ENCODE assay signal across 11 cellular contexts in the genomic region with DNA sequence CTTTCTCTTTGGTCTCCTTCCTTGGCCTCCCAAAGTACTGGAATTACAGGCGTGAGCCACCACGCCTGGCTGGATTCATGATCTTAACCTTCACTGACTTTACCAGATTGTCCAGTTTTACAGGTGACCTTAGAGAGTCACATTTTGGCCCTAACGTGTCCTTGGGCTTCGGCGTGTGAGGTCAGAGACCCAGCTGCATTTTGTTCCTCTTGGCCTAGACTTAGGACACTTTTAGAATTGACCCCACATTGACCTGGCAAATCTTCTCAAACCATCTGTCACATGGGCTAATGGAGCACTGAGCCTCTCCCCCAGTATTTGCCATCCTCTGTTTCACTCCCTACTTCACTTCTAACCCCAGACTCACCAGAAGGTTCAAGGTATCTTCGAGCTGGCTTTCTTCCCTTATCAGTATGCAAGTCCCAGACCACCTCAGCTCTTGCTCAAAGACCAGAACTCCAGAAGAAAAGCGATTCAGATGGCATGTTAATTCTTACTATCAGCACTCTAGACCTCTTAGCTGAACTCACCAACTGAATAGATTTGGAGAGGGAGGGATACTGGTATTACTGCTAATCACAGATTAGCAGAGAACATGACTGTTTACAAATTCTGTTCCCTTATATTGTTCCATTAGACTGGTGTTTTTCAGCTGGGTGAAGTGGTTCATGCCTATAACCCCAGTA. TPM values are rescaled to one million over a fixed set of nuclear protein-coding genes. Genes with fewer than 3 reads are reported as not detected.
DNase-seq lines count a peak whose midpoint lies in the region; ATAC-seq and TF ChIP-seq lines count a peak whose summit lies in the region.
"Had no signal": no experiment of that assay in that cellular context is flagged by ENCODE, and none has a peak within 500 bp of the region (broad histone marks: within the 10 kb centered on the region; RNA-seq: fewer than 3 reads in every experiment).

No MANE protein-coding gene starts in this region.

- peak overlapping the region; percentile 97 for H3K27ac ChIP-seq in left ventricle myocardium inferior (replicated peaks)

- intact Hi-C loops in left ventricle myocardium inferior (cut with micrococcal nuclease), result no loop called here
- intact Hi-C loops in cardiac septum (cut with DNase I), result loop anchor here (5.0 kb wide), 1 partner anchor 47 kb away; no protein-coding TSS in a partner anchor

- H3K4me3 Mint-ChIP-seq in activated T-helper 17 cell treated with anti-CD3 and anti-CD28 coated beads, Interleukin-2, amount 50 U/mL, for 72 hours, result peak overlapping the region; percentile 79
- H3K4me3 Mint-ChIP-seq in mesothelial cell of epicardium, result peak overlapping the region; percentile 77

- ATAC-seq in activated T-helper 17 cell treated with anti-CD3 and anti-CD28 coated beads, Interleukin-2, amount 50 U/mL, for 72 hours (replicated peaks), result no peak
- ATAC-seq: esophagus mucosa, left lobe of liver had no signal

- H3K27me3 ChIP-seq in left ventricle myocardium inferior (ENCODE audit: low read depth), result no peaks in the 10 kb centered on the region

- no peak for DNase-seq in left ventricle myocardium inferior
- DNase-seq in cardiac septum (ENCODE audit: low spot score), result no peak
- no peak for DNase-seq in mesothelial cell of epicardium (ENCODE audit: low spot score in 2 of 2, unreplicated experiment in 2 of 2)
- DNase-seq in retina, result no peak
- DNase-seq in iPS-NIHi7 (ENCODE audit: extremely low spot score), result no peak
- DNase-seq in DMS153 (lab: John Stamatoyannopoulos, UW), result no peak
- DNase-seq in D341Med (ENCODE audit: low spot score), result no peak
- DNase-seq: activated naive CD4-positive, alpha-beta T cell had no signal

- H3K36me3 Mint-ChIP-seq in activated T-helper 17 cell treated with anti-CD3 and anti-CD28 coated beads, Interleukin-2, amount 50 U/mL, for 72 hours (ENCODE audit: low read depth), result peaks cover 40% of the 10 kb centered on the region
- peaks cover 8% of the 10 kb centered on the region for H3K36me3 Mint-ChIP-seq in mesothelial cell of epicardium

- H3K9me3 Mint-ChIP-seq in activated T-helper 17 cell treated with anti-CD3 and anti-CD28 coated beads, Interleukin-2, amount 50 U/mL, for 72 hours, result no peaks in the 10 kb centered on the region
- no peaks in the 10 kb centered on the region for H3K9me3 Mint-ChIP-seq in mesothelial cell of epicardium

- H3K27me3 Mint-ChIP-seq in activated T-helper 17 cell treated with anti-CD3 and anti-CD28 coated beads, Interleukin-2, amount 50 U/mL, for 72 hours, result no peaks in the 10 kb centered on the region
- H3K27me3 Mint-ChIP-seq in mesothelial cell of epicardium (ENCODE audit: low read depth), result no peaks in the 10 kb centered on the region

- H3K9me3 ChIP-seq in left ventricle myocardium inferior (replicated peaks), result no peaks in the 10 kb centered on the region

- peaks cover 48% of the 10 kb centered on the region for H3K4me1 ChIP-seq in left ventricle myocardium inferior

- TF ChIP-seq CTCF in left ventricle myocardium inferior (IDR thresholded peaks at IDR 0.05; ENCODE audit: borderline replicate concordance) (no peak), mesothelial cell of epicardium (IDR thresholded peaks at IDR 0.05; ENCODE audit: unreplicated experiment) (no peak)

- H3K27ac Mint-ChIP-seq in activated T-helper 17 cell treated with anti-CD3 and anti-CD28 coated beads, Interleukin-2, amount 50 U/mL, for 72 hours, result peak overlapping the region; percentile 82
- H3K27ac Mint-ChIP-seq in mesothelial cell of epicardium, result peak overlapping the region; percentile 98

- no peak overlapping the region for H3K4me3 ChIP-seq in left ventricle myocardium inferior

- H3K36me3 ChIP-seq in left ventricle myocardium inferior, result no peaks in the 10 kb centered on the region

- peaks cover 27% of the 10 kb centered on the region for H3K4me1 Mint-ChIP-seq in activated T-helper 17 cell treated with anti-CD3 and anti-CD28 coated beads, Interleukin-2, amount 50 U/mL, for 72 hours
- H3K4me1 Mint-ChIP-seq in mesothelial cell of epicardium, result peaks cover 24% of the 10 kb centered on the region

RNA-seq across cellular contexts. Expression of a gene that starts 1.8 kb away (rescaled TPM):
- total RNA-seq in left ventricle myocardium inferior (28.9 TPM), cardiac septum (29.4 TPM), mesothelial cell of epicardium (40.3 to 44.3 TPM (median 42.8 TPM) in 3 replicates)
- total RNA-seq in activated T-helper 17 cell treated with anti-CD3 and anti-CD28 coated beads, Interleukin-2, amount 50 U/mL, for 72 hours, result 100 to 1,000 TPM; 173 to 195 TPM

RNA-seq across cellular contexts. Expression of a gene that starts 56.8 kb away (rescaled TPM):
- 19.4 TPM for total RNA-seq in left ventricle myocardium inferior
- total RNA-seq in cardiac septum, result 19.5 TPM
- total RNA-seq in activated T-helper 17 cell treated with anti-CD3 and anti-CD28 coated beads, Interleukin-2, amount 50 U/mL, for 72 hours, result 100 to 1,000 TPM in 1 of 2 donors, 10 to 100 TPM in 1; 95.3 to 139 TPM
- total RNA-seq in mesothelial cell of epicardium, result 62.0 to 63.0 TPM (median 62.5 TPM) in 3 replicates
